ENCODE assay signal across 9 cellular contexts in the genomic region with DNA sequence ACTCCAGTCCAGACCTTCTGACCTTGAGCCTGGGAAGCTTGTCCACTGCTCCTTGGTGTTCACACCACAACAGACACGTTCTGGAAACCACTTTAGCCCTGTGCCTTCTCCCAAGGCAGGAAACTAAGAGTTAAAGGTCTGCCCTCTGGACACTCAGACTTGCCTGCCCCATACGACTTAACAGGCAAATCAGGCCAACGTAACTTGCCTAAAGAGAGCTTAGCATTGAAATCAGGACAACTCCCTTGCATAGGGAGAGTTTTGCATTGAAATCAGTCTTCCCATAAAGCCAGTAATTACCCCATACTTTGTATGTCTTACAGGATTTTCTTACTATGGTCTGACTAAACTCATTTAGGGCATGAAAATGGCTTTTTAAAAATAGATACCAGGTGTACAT. TPM values are rescaled to one million over a fixed set of nuclear protein-coding genes. Genes with fewer than 3 reads are reported as not detected.
DNase-seq lines count a peak whose midpoint lies in the region; ATAC-seq, FAIRE-seq and TF ChIP-seq lines count a peak whose summit lies in the region.
"Had no signal": no experiment of that assay in that cellular context is flagged by ENCODE, and none has a peak within 500 bp of the region (broad histone marks: within the 10 kb centered on the region; RNA-seq: fewer than 3 reads in every experiment).

No MANE protein-coding gene starts in this region.

- no peaks in the 10 kb centered on the region for H3K27me3 Mint-ChIP-seq in activated naive CD4-positive, alpha-beta T cell treated with anti-CD3 and anti-CD28 coated beads for 36 hours (ENCODE audit: low read depth)
- H3K27me3 Mint-ChIP-seq in activated naive CD8-positive, alpha-beta T cell treated with anti-CD3 and anti-CD28 coated beads for 36 hours = no peaks in the 10 kb centered on the region

- CTCF ChIA-PET in activated naive CD4-positive, alpha-beta T cell treated with anti-CD3 and anti-CD28 coated beads for 36 hours (lab: Charles Lee) = no interaction called here
- CTCF ChIA-PET in HepG2 (lab: Yijun Ruan, JAX; ENCODE audit: low intra/inter-chr PET ratio, low total read pairs) = no interaction called here

- H3K36me3 Mint-ChIP-seq in activated naive CD4-positive, alpha-beta T cell treated with anti-CD3 and anti-CD28 coated beads for 36 hours (ENCODE audit: low read depth) = peaks cover 19% of the 10 kb centered on the region
- H3K36me3 Mint-ChIP-seq in activated naive CD8-positive, alpha-beta T cell treated with anti-CD3 and anti-CD28 coated beads for 36 hours = peaks cover 43% of the 10 kb centered on the region

- no peak for DNase-seq in activated naive CD4-positive, alpha-beta T cell treated with anti-CD3 and anti-CD28 coated beads for 36 hours
- no peak for DNase-seq in activated naive CD4-positive, alpha-beta T cell treated with Interleukin-2 at 50 U/mL for 16 hours
- DNase-seq in activated naive CD8-positive, alpha-beta T cell treated with anti-CD3 and anti-CD28 coated beads for 36 hours = no peak
- DNase-seq in HepG2 (ENCODE audit: low spot score) (no peak), tibial artery (no peak), NCI-H2107 (lab: John Stamatoyannopoulos, UW) (no peak), hypothalamus (lab: John Stamatoyannopoulos, UW) (no peak)
- DNase-seq in stimulated activated naive CD4-positive, alpha-beta T cell treated with Interleukin-2 at 50 U/mL for 16 hours (lab: John Stamatoyannopoulos, UW) = no peak
- DNase-seq: WERI-Rb-1 had no signal

- peak overlapping the region; percentile 30 for H3K27ac ChIP-seq in HepG2 (ENCODE audit: extremely low read length, insufficient read depth, low read length)
- peak overlapping the region; percentile 9 to 50 for H3K27ac ChIP-seq in tibial artery
- H3K27ac ChIP-seq: WERI-Rb-1 had no signal

- H2AFZ ChIP-seq in HepG2 (ENCODE audit: low read length) = no peak overlapping the region

- peaks cover 87% of the 10 kb centered on the region for H3K4me1 Mint-ChIP-seq in activated naive CD4-positive, alpha-beta T cell treated with anti-CD3 and anti-CD28 coated beads for 36 hours (ENCODE audit: low read depth)
- H3K4me1 Mint-ChIP-seq in activated naive CD8-positive, alpha-beta T cell treated with anti-CD3 and anti-CD28 coated beads for 36 hours = peaks cover 65% of the 10 kb centered on the region

- H3K9me3 ChIP-seq in HepG2 (ENCODE audit: low read length) (no peaks in the 10 kb centered on the region), tibial artery (no peaks in the 10 kb centered on the region)

- H3K4me3 ChIP-seq in HepG2 (replicated peaks in 1 of 3; ENCODE audit: insufficient read depth in 1 of 3, low read depth in 2 of 3, low read length in 3 of 3) (no peak overlapping the region), tibial artery (no peak overlapping the region)

- no peak for FAIRE-seq in HepG2 (lab: Jason Lieb, UNC)

- TF ChIP-seq CTCF in HepG2 (CRISPR knock-in tag; IDR thresholded peaks at IDR 0.05) (no peak), tibial artery (IDR thresholded peaks at IDR 0.05) (no peak)

- no peak overlapping the region for H3K9ac ChIP-seq in HepG2 (ENCODE audit: insufficient read depth, low read depth, low read length)

- 48% methylated on average over 3 of the region's 3 CpGs for WGBS in HepG2 (ENCODE audit: low lambda C conversion rate)

- peak overlapping the region; percentile 71 for H3K27ac Mint-ChIP-seq in activated naive CD4-positive, alpha-beta T cell treated with anti-CD3 and anti-CD28 coated beads for 36 hours
- peak overlapping the region; percentile 66 for H3K27ac Mint-ChIP-seq in activated naive CD8-positive, alpha-beta T cell treated with anti-CD3 and anti-CD28 coated beads for 36 hours

- no peaks in the 10 kb centered on the region for H3K27me3 ChIP-seq in HepG2 (ENCODE audit: control insufficient read depth in 1 of 2, insufficient read depth in 2 of 2, low read length in 2 of 2)
- H3K27me3 ChIP-seq in tibial artery = no peaks in the 10 kb centered on the region

- peaks cover 98% of the 10 kb centered on the region for H3K79me2 ChIP-seq in HepG2 (ENCODE audit: insufficient read depth, low read length)

- POLR2A ChIA-PET in HepG2 (lab: Yijun Ruan, JAX) = interaction anchor here (1.7 kb wide), 1 partner anchor 17 kb away, joined by 5 read pairs; no protein-coding TSS in a partner anchor

- no peak overlapping the region for H3K4me2 ChIP-seq in HepG2 (ENCODE audit: low read depth, low read length)

- no TSS peak for BruUV-seq in HepG2 (replicated peaks; lab: Mats Ljungman, UMichigan)

- intact Hi-C loops in activated naive CD4-positive, alpha-beta T cell treated with anti-CD3 and anti-CD28 coated beads for 36 hours (cut with micrococcal nuclease) = no loop called here
- intact Hi-C loops in HepG2 (cut with micrococcal nuclease; ENCODE audit: unreplicated experiment) = no loop called here
- intact Hi-C loops in tibial artery (cut with DNase I; ENCODE audit: low total_unique reads) = no loop called here

- H3K4me3 Mint-ChIP-seq in activated naive CD4-positive, alpha-beta T cell treated with anti-CD3 and anti-CD28 coated beads for 36 hours = no peak overlapping the region
- H3K4me3 Mint-ChIP-seq in activated naive CD8-positive, alpha-beta T cell treated with anti-CD3 and anti-CD28 coated beads for 36 hours = no peak overlapping the region

- TF ChIP-seq RAD21 in HepG2 (CRISPR knock-in tag; IDR thresholded peaks at IDR 0.05) = no peak

- H4K20me1 ChIP-seq in HepG2 (ENCODE audit: insufficient read depth, low read length) = peaks cover 98% of the 10 kb centered on the region

- peaks cover 94% of the 10 kb centered on the region for H3K4me1 ChIP-seq in HepG2 (ENCODE audit: insufficient read depth, low read length)
- H3K4me1 ChIP-seq in tibial artery = peaks cover 5 to 98% (median 69%) of the 10 kb centered on the region in 4 donors

- ATAC-seq in HepG2 = peak; percentile 3; the same call in 1 of the 3 replicates

- peaks cover 17 to 44% of the 10 kb centered on the region in 2 experiments for H3K36me3 ChIP-seq in HepG2 (replicated peaks in 1 of 2; ENCODE audit: control insufficient read depth in 1 of 2, insufficient read depth in 2 of 2, low read length in 2 of 2)
- H3K36me3 ChIP-seq in tibial artery = no peaks in the 10 kb centered on the region
- H3K36me3 ChIP-seq: WERI-Rb-1 had no signal

- no peak for TF ChIP-seq POLR2A in HepG2 (IDR thresholded peaks at IDR 0.05; ENCODE audit: insufficient read depth in 1 of 2, low read depth in 2 of 2, low read length in 2 of 2)

- H3K9me3 Mint-ChIP-seq in activated naive CD4-positive, alpha-beta T cell treated with anti-CD3 and anti-CD28 coated beads for 36 hours = no peaks in the 10 kb centered on the region
- no peaks in the 10 kb centered on the region for H3K9me3 Mint-ChIP-seq in activated naive CD8-positive, alpha-beta T cell treated with anti-CD3 and anti-CD28 coated beads for 36 hours

- no peak for TF ChIP-seq EP300 in HepG2 (IDR thresholded peaks at IDR 0.05; ENCODE audit: low read depth in 2 of 2, low read length in 2 of 2)
- no peak for TF ChIP-seq EP300 in HepG2 (CRISPR knock-in tag; IDR thresholded peaks at IDR 0.05; ENCODE audit: borderline replicate concordance)

- in situ Hi-C loops in HepG2 (cut with HindIII; ENCODE audit: extremely low pct_ligation_motif_present, low pct_unique_long_range_greater_than_20kb) = no loop called here

RNA-seq across cellular contexts. Expression of gene NFE2L2, which starts 18.5 kb away (rescaled TPM):
- total RNA-seq in activated naive CD4-positive, alpha-beta T cell treated with anti-CD3 and anti-CD28 coated beads for 36 hours = 10 to 100 TPM; 63.8 to 66.9 TPM
- 10 to 100 TPM; 68.3 to 70.3 TPM for total RNA-seq in activated naive CD8-positive, alpha-beta T cell treated with anti-CD3 and anti-CD28 coated beads for 36 hours
- 84.6 and 136 TPM in 2 replicates for total RNA-seq in HepG2 (2016; rRNA removed; fragmentation: Illumina TruSeq; extraction: Trizol)
- 93.0 and 99.3 TPM in 2 replicates for total RNA-seq in HepG2 (2016; cell fraction: cytosol; rRNA removed; fragmentation: Illumina TruSeq; extraction: Trizol; ENCODE audit: low read depth)
- total RNA-seq in HepG2 (2016; cell fraction: insoluble cytoplasmic fraction; rRNA removed; fragmentation: Illumina TruSeq; extraction: Trizol) = 80.6 and 139 TPM in 2 replicates
- total RNA-seq in HepG2 (2016; cell fraction: membrane; rRNA removed; fragmentation: Illumina TruSeq; extraction: Trizol) = 85.8 and 94.3 TPM in 2 replicates
- total RNA-seq in HepG2 (2016; cell fraction: nucleus; rRNA removed; fragmentation: Illumina TruSeq; extraction: Trizol) = 92.5 and 95.6 TPM in 2 replicates
- 138 and 215 TPM in 2 replicates for polyA plus RNA-seq in HepG2 (2011; rRNA removed)
- polyA plus RNA-seq in HepG2 (2011; cell fraction: cytosol; rRNA removed) = 94.2 and 119 TPM in 2 replicates
- polyA plus RNA-seq in HepG2 (2011; cell fraction: nucleus; rRNA removed) = 66.9 and 70.1 TPM in 2 replicates
- 104 and 115 TPM in 2 replicates for polyA plus RNA-seq in HepG2 (2012)
- polyA plus RNA-seq in HepG2 (2016; cell fraction: cytosol; fragmentation: Illumina TruSeq; extraction: Trizol; ENCODE audit: low read depth) = 17.6 and 20.3 TPM in 2 replicates
- polyA plus RNA-seq in HepG2 (2016; cell fraction: insoluble cytoplasmic fraction; fragmentation: Illumina TruSeq; extraction: Trizol; ENCODE audit: low read depth) = 211 and 217 TPM in 2 replicates
- 41.9 and 49.1 TPM in 2 replicates for polyA plus RNA-seq in HepG2 (2016; cell fraction: membrane; fragmentation: Illumina TruSeq; extraction: Trizol; ENCODE audit: low read depth)
- 168 and 175 TPM in 2 replicates for polyA plus RNA-seq in HepG2 (2016; cell fraction: nucleus; fragmentation: Illumina TruSeq; extraction: Trizol; ENCODE audit: insufficient read depth, low read depth)
- polyA minus RNA-seq in HepG2 (2011; rRNA and poly(A)+ RNA removed; ENCODE audit: low replicate concordance) = 157 and 264 TPM in 2 replicates
- polyA minus RNA-seq in HepG2 (2011; cell fraction: cytosol; rRNA and poly(A)+ RNA removed) = 128 and 137 TPM in 2 replicates
- 140 and 141 TPM in 2 replicates for polyA minus RNA-seq in HepG2 (2011; cell fraction: nucleus; rRNA and poly(A)+ RNA removed)

RNA-seq across cellular contexts. Expression of gene HNRNPA3, which starts 33.4 kb away (rescaled TPM):
- total RNA-seq in activated naive CD4-positive, alpha-beta T cell treated with anti-CD3 and anti-CD28 coated beads for 36 hours = 100 to 1,000 TPM; 312 to 340 TPM
- 100 to 1,000 TPM; 253 to 254 TPM for total RNA-seq in activated naive CD8-positive, alpha-beta T cell treated with anti-CD3 and anti-CD28 coated beads for 36 hours
- 97.7 and 164 TPM in 2 replicates for total RNA-seq in HepG2 (2016; rRNA removed; fragmentation: Illumina TruSeq; extraction: Trizol)
- total RNA-seq in HepG2 (2016; cell fraction: cytosol; rRNA removed; fragmentation: Illumina TruSeq; extraction: Trizol; ENCODE audit: low read depth) = 14.2 and 15.3 TPM in 2 replicates
- total RNA-seq in HepG2 (2016; cell fraction: insoluble cytoplasmic fraction; rRNA removed; fragmentation: Illumina TruSeq; extraction: Trizol) = 105 and 171 TPM in 2 replicates
- total RNA-seq in HepG2 (2016; cell fraction: membrane; rRNA removed; fragmentation: Illumina TruSeq; extraction: Trizol) = 84.7 and 87.9 TPM in 2 replicates
- 152 and 163 TPM in 2 replicates for total RNA-seq in HepG2 (2016; cell fraction: nucleus; rRNA removed; fragmentation: Illumina TruSeq; extraction: Trizol)
- polyA plus RNA-seq in HepG2 (2011; rRNA removed) = 52.3 and 73.3 TPM in 2 replicates
- polyA plus RNA-seq in HepG2 (2011; cell fraction: cytosol; rRNA removed) = 28.9 and 35.7 TPM in 2 replicates
- polyA plus RNA-seq in HepG2 (2011; cell fraction: nucleus; rRNA removed) = 80.5 and 102 TPM in 2 replicates
- 166 and 486 TPM in 2 replicates for polyA plus RNA-seq in HepG2 (2012)
- 36.5 and 45.0 TPM in 2 replicates for polyA plus RNA-seq in HepG2 (2016; cell fraction: cytosol; fragmentation: Illumina TruSeq; extraction: Trizol; ENCODE audit: low read depth)
- polyA plus RNA-seq in HepG2 (2016; cell fraction: insoluble cytoplasmic fraction; fragmentation: Illumina TruSeq; extraction: Trizol; ENCODE audit: low read depth) = 1,088 and 1,120 TPM in 2 replicates
- polyA plus RNA-seq in HepG2 (2016; cell fraction: membrane; fragmentation: Illumina TruSeq; extraction: Trizol; ENCODE audit: low read depth) = 139 and 151 TPM in 2 replicates
- 525 and 575 TPM in 2 replicates for polyA plus RNA-seq in HepG2 (2016; cell fraction: nucleus; fragmentation: Illumina TruSeq; extraction: Trizol; ENCODE audit: insufficient read depth, low read depth)
- polyA minus RNA-seq in HepG2 (2011; rRNA and poly(A)+ RNA removed; ENCODE audit: low replicate concordance) = 11.2 and 12.3 TPM in 2 replicates
- polyA minus RNA-seq in HepG2 (2011; cell fraction: cytosol; rRNA and poly(A)+ RNA removed) = 34.8 and 38.9 TPM in 2 replicates
- polyA minus RNA-seq in HepG2 (2011; cell fraction: nucleus; rRNA and poly(A)+ RNA removed) = 205 and 222 TPM in 2 replicates
